19 cellular contexts compared by ENCODE assay signal in genomic region chr2:215514516-215514915, GRCh38.
DNase-seq lines count a peak whose midpoint lies in the region; ATAC-seq, FAIRE-seq and TF ChIP-seq lines count a peak whose summit lies in the region.
"Had no signal": no experiment of that assay in that cellular context is flagged by ENCODE, and none has a peak within 500 bp of the region (broad histone marks: within the 10 kb centered on the region; RNA-seq: fewer than 3 reads in every experiment).

No MANE protein-coding gene starts in this region.

- H3K4me3 Mint-ChIP-seq in neural progenitor cell, result no peak overlapping the region
- no peak overlapping the region for H3K4me3 Mint-ChIP-seq in stimulated activated effector memory CD8-positive, alpha-beta T cell treated with anti-CD3 and anti-CD28 coated beads, Interleukin-12 subunit alpha, Interleukin-12 subunit beta, amount 100 ng/mL, for 72 hours
- H3K4me3 Mint-ChIP-seq: CD8-positive, alpha-beta T cell; HFFc6 had no signal

- no peaks in the 10 kb centered on the region for H3K36me3 Mint-ChIP-seq in neural progenitor cell
- H3K36me3 Mint-ChIP-seq in stimulated activated effector memory CD8-positive, alpha-beta T cell treated with anti-CD3 and anti-CD28 coated beads, Interleukin-12 subunit alpha, Interleukin-12 subunit beta, amount 100 ng/mL, for 72 hours, result no peaks in the 10 kb centered on the region
- H3K36me3 Mint-ChIP-seq: CD8-positive, alpha-beta T cell had no signal

- peak overlapping the region; percentile 8 for H3K27ac Mint-ChIP-seq in neural progenitor cell
- no peak overlapping the region for H3K27ac Mint-ChIP-seq in stimulated activated effector memory CD8-positive, alpha-beta T cell treated with anti-CD3 and anti-CD28 coated beads, Interleukin-12 subunit alpha, Interleukin-12 subunit beta, amount 100 ng/mL, for 72 hours
- H3K27ac Mint-ChIP-seq: CD8-positive, alpha-beta T cell; HFFc6 had no signal

- no peaks in the 10 kb centered on the region for H4K20me1 ChIP-seq in neural progenitor cell (ENCODE audit: low read depth)

- H3K4me2 ChIP-seq in neural progenitor cell, result no peak overlapping the region
- H3K4me2 ChIP-seq: A549 had no signal

- FAIRE-seq in HTR-8/SVneo (lab: Jason Lieb, UNC), result peak; percentile 4
- FAIRE-seq: A549, GM19239, H1 had no signal

- DNase-seq in HTR-8/SVneo (ENCODE audit: insufficient read length, low spot score) (no peak), RWPE2 (ENCODE audit: low spot score) (peak; percentile 62), neural progenitor cell (ENCODE audit: low spot score) (no peak), NCI-H2107 (lab: John Stamatoyannopoulos, UW) (no peak), upper lobe of right lung (no peak)
- no peak for DNase-seq in stimulated activated effector memory CD8-positive, alpha-beta T cell treated with anti-CD3 and anti-CD28 coated beads, Interleukin-12 subunit alpha, Interleukin-12 subunit beta, amount 100 ng/mL, for 72 hours (ENCODE audit: low spot score in 2 of 2)
- DNase-seq: BE2C; Caco-2; CD8-positive, alpha-beta T cell; DND-41; GDM1; HFFc6 had no signal

- H3K9me3 ChIP-seq in RWPE2 (ENCODE audit: severe bottlenecking) (no peaks in the 10 kb centered on the region), neural progenitor cell (ENCODE audit: low read depth) (no peaks in the 10 kb centered on the region), upper lobe of right lung (no peaks in the 10 kb centered on the region)
- H3K9me3 ChIP-seq: A549, BE2C, Caco-2, HAP-1 had no signal

- H3K9me3 Mint-ChIP-seq in neural progenitor cell, result no peaks in the 10 kb centered on the region
- no peaks in the 10 kb centered on the region for H3K9me3 Mint-ChIP-seq in stimulated activated effector memory CD8-positive, alpha-beta T cell treated with anti-CD3 and anti-CD28 coated beads, Interleukin-12 subunit alpha, Interleukin-12 subunit beta, amount 100 ng/mL, for 72 hours
- H3K9me3 Mint-ChIP-seq: CD8-positive, alpha-beta T cell; HFFc6 had no signal

- no peak overlapping the region for H3K4me3 ChIP-seq in RWPE2 (ENCODE audit: severe bottlenecking)
- H3K4me3 ChIP-seq in neural progenitor cell, result no peak overlapping the region
- no peak overlapping the region for H3K4me3 ChIP-seq in upper lobe of right lung
- H3K4me3 ChIP-seq: A549, HAP-1 had no signal

- H3K27me3 ChIP-seq in RWPE2 (ENCODE audit: insufficient read depth, poor library complexity, severe bottlenecking) (no peaks in the 10 kb centered on the region), neural progenitor cell (no peaks in the 10 kb centered on the region), upper lobe of right lung (no peaks in the 10 kb centered on the region)
- H3K27me3 ChIP-seq: BE2C had no signal

- no peaks in the 10 kb centered on the region for H3K27me3 Mint-ChIP-seq in neural progenitor cell (ENCODE audit: insufficient read depth, low read depth)

- H3K4me1 Mint-ChIP-seq in neural progenitor cell, result no peaks in the 10 kb centered on the region
- no peaks in the 10 kb centered on the region for H3K4me1 Mint-ChIP-seq in stimulated activated effector memory CD8-positive, alpha-beta T cell treated with anti-CD3 and anti-CD28 coated beads, Interleukin-12 subunit alpha, Interleukin-12 subunit beta, amount 100 ng/mL, for 72 hours

- TF ChIP-seq CTCF in RWPE2 (IDR thresholded peaks at IDR 0.05; ENCODE audit: poor library complexity, severe bottlenecking) (no peak), neural progenitor cell (IDR thresholded peaks at IDR 0.05) (no peak), upper lobe of right lung (IDR thresholded peaks at IDR 0.05) (no peak)

- H2AFZ ChIP-seq in neural progenitor cell (replicated peaks), result no peak overlapping the region

- H3K79me2 ChIP-seq in neural progenitor cell (ENCODE audit: low read depth), result no peaks in the 10 kb centered on the region

- H3K9ac ChIP-seq in neural progenitor cell, result no peak overlapping the region

- ATAC-seq in RWPE2 (ENCODE audit: low read depth), result no peak
- ATAC-seq in stimulated activated effector memory CD8-positive, alpha-beta T cell treated with anti-CD3 and anti-CD28 coated beads, Interleukin-12 subunit alpha, Interleukin-12 subunit beta, amount 100 ng/mL, for 72 hours, result peak; percentile 16
- no peak for ATAC-seq in HG03378 (IDR thresholded peaks at IDR 0.05; ENCODE audit: unreplicated experiment)
- ATAC-seq in upper lobe of right lung, result no peak
- ATAC-seq: A549; CD8-positive, alpha-beta T cell had no signal

- intact Hi-C loops in upper lobe of right lung (cut with DNase I), result no loop called here

- H3K36me3 ChIP-seq in RWPE2 (ENCODE audit: low read depth) (no peaks in the 10 kb centered on the region), neural progenitor cell (no peaks in the 10 kb centered on the region), upper lobe of right lung (no peaks in the 10 kb centered on the region)
- H3K36me3 ChIP-seq: BE2C, HAP-1 had no signal

- H3F3A ChIP-seq in neural progenitor cell (ENCODE audit: low read depth), result no peaks in the 10 kb centered on the region

- H3K4me1 ChIP-seq in RWPE2 (ENCODE audit: insufficient read depth, poor library complexity, severe bottlenecking) (no peaks in the 10 kb centered on the region), neural progenitor cell (no peaks in the 10 kb centered on the region), upper lobe of right lung (no peaks in the 10 kb centered on the region)
- H3K4me1 ChIP-seq: A549, BE2C, Caco-2, HAP-1 had no signal

- no peak overlapping the region for H3K27ac ChIP-seq in RWPE2 (ENCODE audit: poor library complexity, severe bottlenecking)
- no peak overlapping the region for H3K27ac ChIP-seq in neural progenitor cell
- H3K27ac ChIP-seq in upper lobe of right lung, result no peak overlapping the region
- H3K27ac ChIP-seq: A549, C4-2B, HL-60 had no signal
